8 cellular contexts compared by ENCODE assay signal in the genomic region with DNA sequence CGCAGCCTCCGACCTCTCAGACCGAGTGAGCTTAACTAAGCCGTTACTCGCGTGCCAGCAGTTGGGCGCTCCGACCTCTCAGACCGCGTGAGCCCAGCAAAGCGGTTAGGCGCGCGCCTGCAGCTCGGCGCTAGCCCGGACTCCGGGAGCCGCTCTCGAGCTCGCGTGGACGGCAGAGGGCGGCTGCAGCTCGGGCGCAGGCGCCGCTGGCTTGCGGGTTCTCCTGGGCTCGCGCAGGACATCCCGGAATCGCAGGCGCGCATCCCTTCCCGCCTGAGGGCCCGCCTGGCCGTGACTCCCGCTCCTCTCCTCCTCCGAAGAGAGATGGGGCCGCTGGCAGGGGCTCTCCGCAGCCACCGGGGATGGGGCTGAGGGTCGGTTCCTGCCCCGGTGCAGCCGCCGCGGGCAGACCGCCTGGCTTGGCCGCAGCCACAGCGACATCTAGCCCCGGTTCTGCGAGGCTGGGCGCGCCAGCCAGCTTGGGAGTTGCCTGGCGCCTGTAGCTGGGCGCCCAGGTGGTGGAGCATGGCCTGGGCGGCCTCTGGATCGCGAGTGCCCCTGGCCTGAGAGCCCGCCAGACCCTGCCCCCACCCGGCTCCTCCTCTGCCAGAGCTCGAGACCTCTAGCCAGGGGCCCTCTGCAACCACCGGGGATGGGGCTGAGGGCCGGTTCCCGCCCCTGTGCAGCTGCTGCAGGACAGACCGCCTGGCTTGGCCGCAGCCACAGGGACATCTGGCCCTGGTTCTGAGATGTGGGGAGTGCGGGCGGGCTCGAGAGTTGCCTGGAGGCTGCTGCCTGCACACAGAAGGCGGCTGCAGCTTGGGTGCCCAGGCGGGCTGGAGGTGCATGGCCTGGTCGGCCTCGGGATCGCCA.
DNase-seq lines count a peak whose midpoint lies in the region; ATAC-seq and TF ChIP-seq lines count a peak whose summit lies in the region.
"Not testable (repeated sequence)": the region's sequence is repeated elsewhere in the genome, so short reads cannot be mapped to it uniquely, and the experiment has no call there.

No MANE protein-coding gene starts in this region.

- H3K4me1 ChIP-seq in body of pancreas = peaks cover 21% of the 10 kb centered on the region

- CTCF ChIA-PET in AG04449 (lab: Yijun Ruan, JAX) = interaction anchor here (1.1 kb wide), 1 partner anchor 365 kb away, joined by 5 read pairs; no protein-coding TSS in a partner anchor

- not testable (repeated sequence) for H3K27me3 ChIP-seq in body of pancreas

- POLR2A ChIA-PET in AG04449 (lab: Yijun Ruan, JAX) = interaction anchor here (1.3 kb wide), 1 partner anchor 16 kb away, joined by 6 read pairs; no protein-coding TSS in a partner anchor

- DNase-seq in AG04449 (ENCODE audit: low read depth, low spot score) = not testable (repeated sequence)
- DNase-seq in NCI-H774 (lab: John Stamatoyannopoulos, UW) = peak; percentile 8
- DNase-seq in activated CD4-positive, alpha-beta T cell treated with anti-CD3 and anti-CD28 coated beads, Interleukin-2, amount 50 U/mL, for 24 hours (ENCODE audit: low read depth in 1 of 2, low spot score in 1 of 2) = peak; percentile 14 to 22
- peak; percentile 76 to 82 (median 80) for DNase-seq in body of pancreas
- peak; percentile 76 for DNase-seq in glomerular visceral epithelial cell (ENCODE audit: extremely low spot score)
- peak; percentile 70 for DNase-seq in mucosa of gallbladder (ENCODE audit: low spot score)
- peak; percentile 25 for DNase-seq in stimulated activated CD4-positive, alpha-beta T cell treated with anti-CD3 and anti-CD28 coated beads, Interleukin-2, amount 100 ng/mL, for 4 hours (ENCODE audit: low read depth)

- peak; percentile 58 for ATAC-seq in HG02759 (IDR thresholded peaks at IDR 0.05; ENCODE audit: unreplicated experiment)
- peak; percentile 99 for ATAC-seq in body of pancreas

- intact Hi-C loops in body of pancreas (cut with DNase I) = not testable (repeated sequence)

- H3K27ac ChIP-seq in body of pancreas = not testable (repeated sequence)

- 1% methylated on average over 75 of the region's 76 CpGs; no CpG with 5 or more reads in 1 of the 2 donors for WGBS in body of pancreas, 2 donors

- H3K4me3 ChIP-seq in AG04449 (ENCODE audit: low read depth, low read length) = peak overlapping the region; percentile 29; the same call in 1 of the 2 replicates
- peak overlapping the region in 1 of 2 donors; percentile 8 for H3K4me3 ChIP-seq in body of pancreas

- not testable (repeated sequence) for H3K36me3 ChIP-seq in body of pancreas (replicated peaks in 1 of 2; ENCODE audit: insufficient read depth in 1 of 2, low read depth in 2 of 2)

- H3K9me3 ChIP-seq in body of pancreas = not testable (repeated sequence)

- not testable (repeated sequence) for TF ChIP-seq POLR2A in body of pancreas (IDR thresholded peaks at IDR 0.05)

- TF ChIP-seq CTCF in AG04449 (IDR thresholded peaks at IDR 0.05; ENCODE audit: insufficient read depth, low read length, missing control alignments) = not testable (repeated sequence)
- TF ChIP-seq CTCF in body of pancreas (IDR thresholded peaks at IDR 0.05) = peak in 3 of 7 experiments; percentile 2 to 26 (median 6)
